Comparison of ENCODE assay signal across 9 cellular contexts in genomic region chr16:53041196-53041977, GRCh38. TPM values are rescaled to one million over a fixed set of nuclear protein-coding genes. Genes with fewer than 3 reads are reported as not detected.
DNase-seq lines count a peak whose midpoint lies in the region; ATAC-seq and TF ChIP-seq lines count a peak whose summit lies in the region.
"Had no signal": no experiment of that assay in that cellular context is flagged by ENCODE, and none has a peak within 500 bp of the region (broad histone marks: within the 10 kb centered on the region; RNA-seq: fewer than 3 reads in every experiment).

No MANE protein-coding gene starts in this region.

- peaks cover 9 to 35% of the 10 kb centered on the region in 2 donors for H3K27me3 Mint-ChIP-seq in T-cell

- H3K4me1 ChIP-seq in SJCRH30 (peaks cover 11% of the 10 kb centered on the region), heart right ventricle (peaks cover 4 to 42% (median 23%) of the 10 kb centered on the region in 9 donors)

- POLR2A ChIA-PET in T-cell (lab: Charles Lee) = no interaction called here

- no peak overlapping the region; the same call in 1 of the 2 replicates for H3K4me3 ChIP-seq in SJCRH30
- peak overlapping the region in 6 of 10 donors; percentile 4 to 44 (median 32) for H3K4me3 ChIP-seq in heart right ventricle
- H3K4me3 ChIP-seq in skin epidermis = no peak overlapping the region

- no peaks in the 10 kb centered on the region for H3K36me3 Mint-ChIP-seq in T-cell

- ATAC-seq in GM21390 (IDR thresholded peaks at IDR 0.05; ENCODE audit: unreplicated experiment) (peak; percentile 79), heart right ventricle (peak; percentile 87 to 95 (median 92)), GM19467 (IDR thresholded peaks at IDR 0.05; ENCODE audit: unreplicated experiment) (no peak), T-cell (replicated peaks in 1 of 4) (no peak)
- ATAC-seq: left lobe of liver had no signal

- no peaks in the 10 kb centered on the region for H3K36me3 ChIP-seq in SJCRH30
- H3K36me3 ChIP-seq in heart right ventricle = no peaks in the 10 kb centered on the region

- no peaks in the 10 kb centered on the region; the same call in 1 of the 2 replicates for H3K27me3 ChIP-seq in SJCRH30
- peaks cover 0 to 24% (median 5%) of the 10 kb centered on the region in 7 donors for H3K27me3 ChIP-seq in heart right ventricle

- H3K4me1 Mint-ChIP-seq in T-cell = peaks cover 0 to 1% (median 0%) of the 10 kb centered on the region in 3 donors

- WGBS in heart right ventricle, 2 donors = 22 to 24% methylated on average over 5 of the region's 5 CpGs

- intact Hi-C loops in heart right ventricle (cut with DNase I) = no loop called here

- H3K27ac Mint-ChIP-seq in T-cell = no peak overlapping the region

- peak overlapping the region; percentile 11; the same call in 1 of the 2 replicates for H3K27ac ChIP-seq in SJCRH30
- peak overlapping the region in 9 of 10 donors; percentile 53 to 85 (median 74) for H3K27ac ChIP-seq in heart right ventricle
- H3K27ac ChIP-seq in skin epidermis = peak overlapping the region in 19 of 21 experiments; percentile 11 to 85 (median 74)

- no peak for TF ChIP-seq CTCF in heart right ventricle (IDR thresholded peaks at IDR 0.05)

- no peak overlapping the region for H3K4me3 Mint-ChIP-seq in T-cell

- DNase-seq in SJCRH30 (peak; percentile 86 to 88), heart right ventricle (peak; percentile 86 to 90), islet precursor cell (no peak), GM19238 (ENCODE audit: insufficient read length, low spot score) (no peak), T-cell (no peak)

- CTCF ChIA-PET in T-cell (lab: Charles Lee) = interaction anchor here (0.6 to 1.4 kb wide), 2 partner anchors 12 to 60 kb away, joined by 3 to 4 read pairs; no protein-coding TSS in a partner anchor

- no peaks in the 10 kb centered on the region for H3K9me3 ChIP-seq in SJCRH30 (replicated peaks)
- H3K9me3 ChIP-seq in heart right ventricle = no peaks in the 10 kb centered on the region

- no peaks in the 10 kb centered on the region for H3K9me3 Mint-ChIP-seq in T-cell

RNA-seq across cellular contexts. Expression of gene CHD9NB, which starts 11.3 kb away (rescaled TPM):
- not detected in 2 replicates for total RNA-seq in SJCRH30 (2014; rRNA removed; shearing (Covaris generic))
- total RNA-seq in heart right ventricle = 1 to 10 TPM in 1 of 10 donors, under 1 TPM in 7, not detected in 2; 0.29 to 1.2 (median 0.51) TPM
- polyA plus RNA-seq in heart right ventricle = 1 to 10 TPM in 1 of 2 donors, under 1 TPM in 1; 0.17 to 1.5 TPM
- total RNA-seq in T-cell = not detected

RNA-seq across cellular contexts. Expression of gene CHD9, which starts 13.4 kb away (rescaled TPM):
- total RNA-seq in SJCRH30 (2014; rRNA removed; shearing (Covaris generic)) = 44.7 and 62.3 TPM in 2 replicates
- total RNA-seq in heart right ventricle (10 to 100 TPM; 39.6 to 58.4 (median 45.1) TPM), T-cell (10 to 100 TPM; 33.0 to 39.3 (median 33.8) TPM)
- polyA plus RNA-seq in heart right ventricle = 10 to 100 TPM in 1 of 2 donors, 1 to 10 TPM in 1; 7.0 to 15.7 TPM

Comparison
In these comparisons a context has a peak if more than half of its experiments do, and no peak if none do; other contexts are left out.
1. ATAC-seq: peak in GM21390 (single experiment) and heart right ventricle (8 of 8); none in GM19467 (single experiment) and T-cell (0 of 4).
2. DNase-seq: peak in SJCRH30 (2 of 2) and heart right ventricle (2 of 2); none in islet precursor cell (single experiment), GM19238 (single experiment) and T-cell (0 of 34).
3. H3K27ac ChIP-seq: peak in every context shown above with its lines; median percentile 74 in heart right ventricle; 74 in skin epidermis; 11 in SJCRH30.
4. H3K4me3 ChIP-seq: peak in heart right ventricle (6 of 10); none in SJCRH30 (single experiment) and skin epidermis (0 of 7).